8 cellular contexts compared by ENCODE assay signal in genomic region chr1:158095737-158096335, GRCh38.
A peak's percentile ranks its signal among the peaks of the same experiment; 100 is the strongest.
DNase-seq lines count a peak whose midpoint lies in the region; ATAC-seq and TF ChIP-seq lines count a peak whose summit lies in the region.

No MANE protein-coding gene starts in this region.

- peak; percentile 43 to 72 for TF ChIP-seq CTCF in right atrium auricular region (IDR thresholded peaks at IDR 0.05)

- H3K9me3 Mint-ChIP-seq in activated CD4-positive, alpha-beta memory T cell treated with anti-CD3 and anti-CD28 coated beads for 36 hours, result no peaks in the 10 kb centered on the region

- H3K36me3 Mint-ChIP-seq in activated CD4-positive, alpha-beta memory T cell treated with anti-CD3 and anti-CD28 coated beads for 36 hours, result no peaks in the 10 kb centered on the region

- H3K36me3 ChIP-seq in right atrium auricular region, result no peaks in the 10 kb centered on the region

- no peaks in the 10 kb centered on the region for H3K4me1 Mint-ChIP-seq in activated CD4-positive, alpha-beta memory T cell treated with anti-CD3 and anti-CD28 coated beads for 36 hours (ENCODE audit: low read depth)

- H3K9me3 ChIP-seq in right atrium auricular region, result no peaks in the 10 kb centered on the region

- peak; percentile 52 for ATAC-seq in stimulated activated naive CD8-positive, alpha-beta T cell treated with anti-CD3 and anti-CD28 coated beads, Interleukin-15, Interleukin-2, amounts not matched to agents 100 U/mL and 50 U/mL, for 24 hours
- ATAC-seq in GM18502 (IDR thresholded peaks at IDR 0.05; ENCODE audit: poor library complexity, unreplicated experiment), result no peak

- no peaks in the 10 kb centered on the region for H3K27me3 Mint-ChIP-seq in activated CD4-positive, alpha-beta memory T cell treated with anti-CD3 and anti-CD28 coated beads for 36 hours

- H3K4me3 Mint-ChIP-seq in activated CD4-positive, alpha-beta memory T cell treated with anti-CD3 and anti-CD28 coated beads for 36 hours, result no peak overlapping the region

- DNase-seq in activated CD4-positive, alpha-beta T cell treated with anti-CD3 and anti-CD28 coated beads for 48 hours, result peak; percentile 41
- DNase-seq in activated CD4-positive, alpha-beta T cell treated with anti-CD3 and anti-CD28 coated beads for 4 hours, result no peak
- DNase-seq in HT1080 (ENCODE audit: low read depth), result peak; percentile 45
- peak; percentile 47 for DNase-seq in activated CD4-positive, alpha-beta memory T cell treated with anti-CD3 and anti-CD28 coated beads for 36 hours
- no peak for DNase-seq in right atrium auricular region (ENCODE audit: low spot score)
- peak; percentile 24 for DNase-seq in stimulated activated naive CD8-positive, alpha-beta T cell treated with anti-CD3 and anti-CD28 coated beads, Interleukin-15, Interleukin-2, amounts not matched to agents 100 U/mL and 50 U/mL, for 24 hours
- no peak for DNase-seq in stimulated activated CD4-positive, alpha-beta T cell treated with anti-CD3 and anti-CD28 coated beads, Interleukin-4, amount 100 ng/mL, for 1 hour

- no peaks in the 10 kb centered on the region for H3K27me3 ChIP-seq in right atrium auricular region

- no peak overlapping the region for H3K27ac ChIP-seq in right atrium auricular region

- no peaks in the 10 kb centered on the region for H3K4me1 ChIP-seq in right atrium auricular region

- no peak overlapping the region for H3K4me3 ChIP-seq in right atrium auricular region

- intact Hi-C loops in activated CD4-positive, alpha-beta memory T cell treated with anti-CD3 and anti-CD28 coated beads for 36 hours (cut with micrococcal nuclease), result loop anchor here (1.0 kb wide), 1 partner anchor 29 kb away; no protein-coding TSS in a partner anchor

- POLR2A ChIA-PET in activated CD4-positive, alpha-beta memory T cell treated with anti-CD3 and anti-CD28 coated beads for 36 hours (lab: Charles Lee), result no interaction called here

- CTCF ChIA-PET in activated CD4-positive, alpha-beta memory T cell treated with anti-CD3 and anti-CD28 coated beads for 36 hours (lab: Charles Lee), result interaction anchor here (0.6 to 8.0 kb wide), 10 partner anchors 9 to 138 kb away, joined by 3 to 115 read pairs (median 3); no protein-coding TSS in a partner anchor

- no peak overlapping the region for H3K27ac Mint-ChIP-seq in activated CD4-positive, alpha-beta memory T cell treated with anti-CD3 and anti-CD28 coated beads for 36 hours

Comparison
In these comparisons a context has a peak if more than half of its experiments do, and no peak if none do; other contexts are left out.
1. DNase-seq: peak in activated CD4-positive, alpha-beta T cell treated with anti-CD3 and anti-CD28 coated beads for 48 hours (single experiment), HT1080 (single experiment), activated CD4-positive, alpha-beta memory T cell treated with anti-CD3 and anti-CD28 coated beads for 36 hours (single experiment) and stimulated activated naive CD8-positive, alpha-beta T cell treated with anti-CD3 and anti-CD28 coated beads, Interleukin-15, Interleukin-2, amounts not matched to agents 100 U/mL and 50 U/mL, for 24 hours (single experiment); none in activated CD4-positive, alpha-beta T cell treated with anti-CD3 and anti-CD28 coated beads for 4 hours (0 of 2), right atrium auricular region (single experiment) and stimulated activated CD4-positive, alpha-beta T cell treated with anti-CD3 and anti-CD28 coated beads, Interleukin-4, amount 100 ng/mL, for 1 hour (single experiment).